ENCODE assay signal across 20 cellular contexts in genomic region chr1:12383786-12384185, GRCh38.
DNase-seq lines count a peak whose midpoint lies in the region; TF ChIP-seq lines count a peak whose summit lies in the region.
"Had no signal": no experiment of that assay in that cellular context is flagged by ENCODE, and none has a peak within 500 bp of the region (broad histone marks: within the 10 kb centered on the region; RNA-seq: fewer than 3 reads in every experiment).

No MANE protein-coding gene starts in this region.

- peaks cover 82% of the 10 kb centered on the region for H3K36me3 Mint-ChIP-seq in activated CD4-positive, alpha-beta T cell treated with anti-CD3 and anti-CD28 coated beads, Interleukin-2, amount 10 ng/mL, durations not matched to agents 24 days and 14 days (ENCODE audit: low read depth)
- H3K36me3 Mint-ChIP-seq in activated CD4-positive, alpha-beta T cell treated with anti-CD3 and anti-CD28 coated beads, Interleukin-2, amount 10 ng/mL, durations not matched to agents 7 days and 5 days (ENCODE audit: low read depth): peaks cover 85% of the 10 kb centered on the region
- peaks cover 63% of the 10 kb centered on the region for H3K36me3 Mint-ChIP-seq in mesothelial cell of epicardium
- H3K36me3 Mint-ChIP-seq in osteocyte (ENCODE audit: unreplicated experiment): peaks cover 70% of the 10 kb centered on the region

- H3K9ac ChIP-seq in GM23248: no peak overlapping the region
- H3K9ac ChIP-seq: parathyroid adenoma had no signal

- POLR2A ChIA-PET in activated CD4-positive, alpha-beta T cell treated with anti-CD3 and anti-CD28 coated beads, Interleukin-2, amount 10 ng/mL, durations not matched to agents 7 days and 5 days (lab: Charles Lee): no interaction called here

- DNase-seq in activated CD4-positive, alpha-beta T cell treated with anti-CD3 and anti-CD28 coated beads, Interleukin-2, amount 10 ng/mL, durations not matched to agents 24 days and 14 days: no peak
- DNase-seq in activated CD4-positive, alpha-beta T cell treated with anti-CD3 and anti-CD28 coated beads, Interleukin-2, amount 10 ng/mL, durations not matched to agents 7 days and 5 days: no peak
- DNase-seq in GM23248 (peak; percentile 35), amniotic epithelial cell (ENCODE audit: low read depth) (peak; percentile 77), mesothelial cell of epicardium (ENCODE audit: low spot score in 2 of 2, unreplicated experiment in 2 of 2) (no peak), NCI-H187 treated with DMSO at 0.1 percent for 48 hours (lab: John Stamatoyannopoulos, UW) (no peak), osteocyte (ENCODE audit: extremely low spot score, unreplicated experiment) (no peak), DMS114 treated with DMSO at 0.1 percent for 48 hours (lab: John Stamatoyannopoulos, UW; ENCODE audit: unreplicated experiment) (no peak)
- DNase-seq: amygdala; erythroblast; heart left ventricle; left cardiac atrium; NCI-H1048; NCI-H82; stimulated activated naive B cell treated with anti-CD40 and anti-IgM and Interleukin-4, amounts not matched to agents 10 μg/mL and 1 μg/mL and 100 μg/mL, for 72 hours; upper lobe of right lung had no signal

- H3K9me3 ChIP-seq in GM23248 (ENCODE audit: low read depth): peaks cover 7% of the 10 kb centered on the region

- H4K20me1 ChIP-seq in GM23248 (ENCODE audit: insufficient read depth): no peaks in the 10 kb centered on the region

- no peaks in the 10 kb centered on the region for H3K27me3 ChIP-seq in GM23248 (replicated peaks; ENCODE audit: insufficient read depth)
- H3K27me3 ChIP-seq: heart left ventricle, upper lobe of right lung had no signal

- H3F3A ChIP-seq in GM23248 (ENCODE audit: insufficient read depth): 0 out of 2 replicates have a peak, but pooled peaks cover 5% of the 10 kb centered on the region

- H3K27ac Mint-ChIP-seq in activated CD4-positive, alpha-beta T cell treated with anti-CD3 and anti-CD28 coated beads, Interleukin-2, amount 10 ng/mL, durations not matched to agents 24 days and 14 days: no peak overlapping the region
- H3K27ac Mint-ChIP-seq in activated CD4-positive, alpha-beta T cell treated with anti-CD3 and anti-CD28 coated beads, Interleukin-2, amount 10 ng/mL, durations not matched to agents 7 days and 5 days: no peak overlapping the region
- H3K27ac Mint-ChIP-seq in mesothelial cell of epicardium: peak overlapping the region; percentile 33
- H3K27ac Mint-ChIP-seq in osteocyte (ENCODE audit: unreplicated experiment): no peak overlapping the region
- H3K27ac Mint-ChIP-seq: stimulated activated naive B cell treated with anti-CD40 and anti-IgM and Interleukin-4, amounts not matched to agents 10 μg/mL and 1 μg/mL and 100 μg/mL, for 72 hours had no signal

- peaks cover 46% of the 10 kb centered on the region for H3K4me1 Mint-ChIP-seq in activated CD4-positive, alpha-beta T cell treated with anti-CD3 and anti-CD28 coated beads, Interleukin-2, amount 10 ng/mL, durations not matched to agents 24 days and 14 days
- H3K4me1 Mint-ChIP-seq in activated CD4-positive, alpha-beta T cell treated with anti-CD3 and anti-CD28 coated beads, Interleukin-2, amount 10 ng/mL, durations not matched to agents 7 days and 5 days: peaks cover 43% of the 10 kb centered on the region
- H3K4me1 Mint-ChIP-seq in mesothelial cell of epicardium (peaks cover 36% of the 10 kb centered on the region), osteocyte (ENCODE audit: unreplicated experiment) (peaks cover 2% of the 10 kb centered on the region)

- H3K79me2 ChIP-seq in GM23248 (ENCODE audit: insufficient read depth): no peaks in the 10 kb centered on the region
- H3K79me2 ChIP-seq: parathyroid adenoma had no signal

- H2AFZ ChIP-seq in GM23248: no peak overlapping the region
- H2AFZ ChIP-seq: parathyroid adenoma had no signal

- 95 to 96% methylated on average over 1 of the region's 1 CpG for WGBS in GM23248 (ENCODE audit: low coverage in 1 of 2, low lambda C conversion rate in 2 of 2, missing lambda C conversion rate in 2 of 2), 2 experiments

- peak overlapping the region; percentile 9 for H3K4me3 Mint-ChIP-seq in activated CD4-positive, alpha-beta T cell treated with anti-CD3 and anti-CD28 coated beads, Interleukin-2, amount 10 ng/mL, durations not matched to agents 24 days and 14 days
- H3K4me3 Mint-ChIP-seq in activated CD4-positive, alpha-beta T cell treated with anti-CD3 and anti-CD28 coated beads, Interleukin-2, amount 10 ng/mL, durations not matched to agents 7 days and 5 days: no peak overlapping the region
- H3K4me3 Mint-ChIP-seq in mesothelial cell of epicardium (no peak overlapping the region), osteocyte (ENCODE audit: unreplicated experiment) (no peak overlapping the region)
- H3K4me3 Mint-ChIP-seq: IgD-negative memory B cell; stimulated activated naive B cell treated with anti-CD40 and anti-IgM and Interleukin-4, amounts not matched to agents 10 μg/mL and 1 μg/mL and 100 μg/mL, for 72 hours had no signal

- H3K36me3 ChIP-seq in GM23248 (ENCODE audit: low read depth): peaks cover 74% of the 10 kb centered on the region

- H3K27me3 Mint-ChIP-seq in activated CD4-positive, alpha-beta T cell treated with anti-CD3 and anti-CD28 coated beads, Interleukin-2, amount 10 ng/mL, durations not matched to agents 24 days and 14 days: no peaks in the 10 kb centered on the region
- no peaks in the 10 kb centered on the region for H3K27me3 Mint-ChIP-seq in activated CD4-positive, alpha-beta T cell treated with anti-CD3 and anti-CD28 coated beads, Interleukin-2, amount 10 ng/mL, durations not matched to agents 7 days and 5 days
- H3K27me3 Mint-ChIP-seq in mesothelial cell of epicardium (ENCODE audit: low read depth): no peaks in the 10 kb centered on the region
- no peaks in the 10 kb centered on the region for H3K27me3 Mint-ChIP-seq in osteocyte (ENCODE audit: unreplicated experiment)
- H3K27me3 Mint-ChIP-seq: IgD-negative memory B cell; stimulated activated naive B cell treated with anti-CD40 and anti-IgM and Interleukin-4, amounts not matched to agents 10 μg/mL and 1 μg/mL and 100 μg/mL, for 72 hours had no signal

- CTCF ChIA-PET in activated CD4-positive, alpha-beta T cell treated with anti-CD3 and anti-CD28 coated beads, Interleukin-2, amount 10 ng/mL, durations not matched to agents 7 days and 5 days (lab: Charles Lee): interaction anchor here (0.7 kb wide), 1 partner anchor 56 kb away, joined by 3 read pairs; no protein-coding TSS in a partner anchor

- H3K4me1 ChIP-seq in GM23248 (ENCODE audit: insufficient read depth): no peaks in the 10 kb centered on the region
- H3K4me1 ChIP-seq: parathyroid adenoma had no signal

- H3K9me2 ChIP-seq in GM23248 (ENCODE audit: insufficient read depth): no peaks in the 10 kb centered on the region

- H3K4me2 ChIP-seq in GM23248 (ENCODE audit: unreplicated experiment): no peak overlapping the region
- H3K4me2 ChIP-seq: smooth muscle cell had no signal

- in situ Hi-C loops in GM23248 (cut with MboI): no loop called here

- H3K27ac ChIP-seq in GM23248: no peak overlapping the region
- H3K27ac ChIP-seq: coronary artery, parathyroid adenoma, upper lobe of right lung had no signal

- no peak overlapping the region for H3K4me3 ChIP-seq in GM23248
- H3K4me3 ChIP-seq: coronary artery, heart left ventricle, smooth muscle cell, upper lobe of right lung had no signal

- TF ChIP-seq CTCF in mesothelial cell of epicardium (IDR thresholded peaks at IDR 0.05; ENCODE audit: unreplicated experiment) (no peak), osteocyte (IDR thresholded peaks at IDR 0.05) (no peak)

- H3K9me3 Mint-ChIP-seq in activated CD4-positive, alpha-beta T cell treated with anti-CD3 and anti-CD28 coated beads, Interleukin-2, amount 10 ng/mL, durations not matched to agents 24 days and 14 days: peaks cover 24% of the 10 kb centered on the region
- H3K9me3 Mint-ChIP-seq in activated CD4-positive, alpha-beta T cell treated with anti-CD3 and anti-CD28 coated beads, Interleukin-2, amount 10 ng/mL, durations not matched to agents 7 days and 5 days: peaks cover 30% of the 10 kb centered on the region
- H3K9me3 Mint-ChIP-seq in mesothelial cell of epicardium (peaks cover 42% of the 10 kb centered on the region), osteocyte (ENCODE audit: unreplicated experiment) (peaks cover 22% of the 10 kb centered on the region)

- intact Hi-C loops in activated CD4-positive, alpha-beta T cell treated with anti-CD3 and anti-CD28 coated beads, Interleukin-2, amount 10 ng/mL, durations not matched to agents 24 days and 14 days (cut with micrococcal nuclease): no loop called here

Comparison
In these comparisons a context has a peak if more than half of its experiments do, and no peak if none do; other contexts are left out.
1. DNase-seq: peak in GM23248 (single experiment) and amniotic epithelial cell (single experiment); none in activated CD4-positive, alpha-beta T cell treated with anti-CD3 and anti-CD28 coated beads, Interleukin-2, amount 10 ng/mL, durations not matched to agents 24 days and 14 days (single experiment), activated CD4-positive, alpha-beta T cell treated with anti-CD3 and anti-CD28 coated beads, Interleukin-2, amount 10 ng/mL, durations not matched to agents 7 days and 5 days (single experiment), mesothelial cell of epicardium (0 of 2), NCI-H187 treated with DMSO at 0.1 percent for 48 hours (single experiment), osteocyte (single experiment) and DMS114 treated with DMSO at 0.1 percent for 48 hours (single experiment).